Comparison of ENCODE assay signal across 21 cellular contexts in genomic region chr11:120789391-120789790, GRCh38.
"Had no signal": no experiment of that assay in that cellular context is flagged by ENCODE, and none has a peak within 500 bp of the region (broad histone marks: within the 10 kb centered on the region; RNA-seq: fewer than 3 reads in every experiment).

No MANE protein-coding gene starts in this region.

- H3K36me3 Mint-ChIP-seq: memory B cell; neural progenitor cell; stimulated activated effector memory CD8-positive, alpha-beta T cell treated with anti-CD3 and anti-CD28 coated beads, Interleukin-12 subunit alpha, Interleukin-12 subunit beta, amount 100 ng/mL, for 72 hours had no signal

- H3K4me1 ChIP-seq: neural progenitor cell, prostate gland, right atrium auricular region, stomach, thyroid gland, vagina had no signal

- H3K4me3 Mint-ChIP-seq: effector memory CD8-positive, alpha-beta T cell; immature natural killer cell; memory B cell; nephron; neural progenitor cell; stimulated activated effector memory CD8-positive, alpha-beta T cell treated with anti-CD3 and anti-CD28 coated beads, Interleukin-12 subunit alpha, Interleukin-12 subunit beta, amount 100 ng/mL, for 72 hours had no signal

- H3K4me1 Mint-ChIP-seq: nephron; stimulated activated effector memory CD8-positive, alpha-beta T cell treated with anti-CD3 and anti-CD28 coated beads, Interleukin-12 subunit alpha, Interleukin-12 subunit beta, amount 100 ng/mL, for 72 hours had no signal

- H3K27ac ChIP-seq: neural progenitor cell, prostate gland, right atrium auricular region, stomach, thyroid gland, vagina had no signal

- ATAC-seq: effector memory CD8-positive, alpha-beta T cell; stimulated activated effector memory CD8-positive, alpha-beta T cell treated with anti-CD3 and anti-CD28 coated beads, Interleukin-12 subunit alpha, Interleukin-12 subunit beta, amount 100 ng/mL, for 72 hours had no signal

- H3K27ac Mint-ChIP-seq: effector memory CD8-positive, alpha-beta T cell; immature natural killer cell; memory B cell; nephron; neural progenitor cell; stimulated activated effector memory CD8-positive, alpha-beta T cell treated with anti-CD3 and anti-CD28 coated beads, Interleukin-12 subunit alpha, Interleukin-12 subunit beta, amount 100 ng/mL, for 72 hours had no signal

- H3K36me3 ChIP-seq: neural progenitor cell, prostate gland, right atrium auricular region, stomach, thyroid gland, vagina had no signal

- H3K27me3 ChIP-seq: neural progenitor cell, right atrium auricular region, thyroid gland, vagina had no signal

- H3K9me3 ChIP-seq: prostate gland, right atrium auricular region, stomach, thyroid gland, vagina had no signal

- FAIRE-seq: frontal cortex, keratinocyte had no signal

- H3K9me3 Mint-ChIP-seq: effector memory CD8-positive, alpha-beta T cell; immature natural killer cell; memory B cell; nephron; neural progenitor cell; stimulated activated effector memory CD8-positive, alpha-beta T cell treated with anti-CD3 and anti-CD28 coated beads, Interleukin-12 subunit alpha, Interleukin-12 subunit beta, amount 100 ng/mL, for 72 hours had no signal

- H3K9ac ChIP-seq: neural progenitor cell had no signal

- H3K4me3 ChIP-seq: lung, neural progenitor cell, prostate gland, right atrium auricular region, smooth muscle cell, stomach, thyroid gland, vagina had no signal

- DNase-seq: cortex of kidney; effector memory CD8-positive, alpha-beta T cell; hypothalamus; immature natural killer cell; stimulated activated CD4-positive, alpha-beta T cell treated with anti-CD3 and anti-CD28 coated beads, Interleukin-2, amount 100 ng/mL, for 24 hours; stimulated activated CD4-positive, alpha-beta T cell treated with anti-CD3 and anti-CD28 coated beads, Interleukin-4, amount 100 ng/mL, for 24 hours; stimulated activated naive CD4-positive, alpha-beta T cell treated with Interleukin-2 at 50 U/mL for 16 hours; stomach; thyroid gland; trophoblast cell had no signal
